Comparison of ENCODE assay signal across 8 cellular contexts in the genomic region with DNA sequence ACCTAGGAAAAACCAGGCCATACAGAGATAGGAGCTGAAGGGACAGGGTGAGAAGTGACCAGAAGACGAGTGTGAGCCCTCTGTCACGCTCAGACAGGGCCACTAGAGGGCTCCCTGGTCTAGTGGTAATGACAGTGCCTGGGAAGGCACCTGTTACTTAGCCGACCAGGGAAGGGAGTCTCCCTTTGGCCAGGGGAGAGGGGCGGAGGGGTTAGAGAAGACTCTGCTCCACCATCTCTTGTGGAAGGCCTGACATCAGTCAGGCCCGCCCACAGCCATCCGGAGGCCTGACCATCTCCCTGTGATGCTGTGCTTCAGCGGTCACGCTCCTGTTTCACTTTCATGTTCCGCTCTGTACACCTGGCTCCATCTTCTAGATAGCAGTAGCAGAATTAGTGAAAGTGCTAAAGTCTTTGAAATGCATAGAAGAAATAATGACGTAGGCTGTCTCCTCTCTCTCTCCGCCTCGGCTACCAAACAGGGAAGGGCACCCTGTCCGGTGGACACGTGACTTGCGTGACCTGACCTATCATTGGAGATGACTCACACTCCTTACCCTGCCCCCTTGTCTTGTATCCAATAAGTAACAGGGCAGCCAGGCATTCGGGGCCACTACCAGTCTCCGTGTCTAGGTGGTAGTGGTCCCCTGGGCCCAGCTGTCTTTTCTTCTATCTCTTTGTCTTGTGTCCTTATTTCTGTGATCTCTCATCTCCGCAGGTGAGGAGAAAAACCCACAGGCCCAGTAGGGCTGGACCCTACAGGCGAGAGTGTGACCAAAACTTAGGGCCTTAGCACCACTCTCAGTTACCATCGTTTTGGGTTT. TPM values are rescaled to one million over a fixed set of nuclear protein-coding genes. Genes with fewer than 3 reads are reported as not detected.
A peak's percentile ranks its signal among the peaks of the same experiment; 100 is the strongest.
DNase-seq lines count a peak whose midpoint lies in the region; ATAC-seq and TF ChIP-seq lines count a peak whose summit lies in the region.

No MANE protein-coding gene starts in this region.

- H3K36me3 Mint-ChIP-seq in activated naive CD4-positive, alpha-beta T cell treated with anti-CD3 and anti-CD28 coated beads, Interleukin-2, amount 50 U/mL, for 72 hours = peaks cover 0 to 9% of the 10 kb centered on the region in 2 donors

- H3K9me3 Mint-ChIP-seq in activated naive CD4-positive, alpha-beta T cell treated with anti-CD3 and anti-CD28 coated beads, Interleukin-2, amount 50 U/mL, for 72 hours = no peaks in the 10 kb centered on the region

- H3K27ac Mint-ChIP-seq in activated naive CD4-positive, alpha-beta T cell treated with anti-CD3 and anti-CD28 coated beads, Interleukin-2, amount 50 U/mL, for 72 hours = peak overlapping the region; percentile 77 to 89

- ATAC-seq in GM19452 (IDR thresholded peaks at IDR 0.05; ENCODE audit: unreplicated experiment) (peak; percentile 88), HG03565 (IDR thresholded peaks at IDR 0.05; ENCODE audit: unreplicated experiment) (peak; percentile 83), left cardiac atrium (peak; percentile 55 to 57)
- ATAC-seq in activated naive CD4-positive, alpha-beta T cell treated with anti-CD3 and anti-CD28 coated beads, Interleukin-2, amount 50 U/mL, for 72 hours = peak; percentile 99 to 100

- TF ChIP-seq CTCF in retinal pigment epithelial cell (conservative IDR thresholded peaks at IDR 0.05; ENCODE audit: low read depth, low read length) = peak; percentile 86

- intact Hi-C loops in left cardiac atrium (cut with DNase I) = no loop called here

- in situ Hi-C loops in SK-MEL-5 (cut with HindIII; ENCODE audit: low pct_unique_long_range_greater_than_20kb, low sequenced_read_pairs) = no loop called here

- DNase-seq in D341Med (ENCODE audit: low spot score) (peak; percentile 72), SK-MEL-5 (ENCODE audit: low read depth, low spot score) (peak; percentile 76), left cardiac atrium (peak; percentile 67), retinal pigment epithelial cell (ENCODE audit: low read depth) (no peak), KG1 (lab: John Stamatoyannopoulos, UW) (no peak)
- peak; percentile 79 to 95 for DNase-seq in activated naive CD4-positive, alpha-beta T cell treated with anti-CD3 and anti-CD28 coated beads, Interleukin-2, amount 50 U/mL, for 72 hours (ENCODE audit: low spot score in 2 of 2)

- H3K4me3 ChIP-seq in retinal pigment epithelial cell (ENCODE audit: low read length) = no peak overlapping the region

RNA-seq across cellular contexts. Expression of a gene that starts 26.7 kb away (rescaled TPM):
- not detected in 2 replicates for total RNA-seq in SK-MEL-5 (2014; rRNA removed; shearing (Covaris generic))
- polyA plus RNA-seq in SK-MEL-5 (2015; cell fraction: cytosol; rRNA removed) = not detected in 2 replicates
- polyA plus RNA-seq in SK-MEL-5 (2015; cell fraction: nucleus; rRNA removed) = not detected in 2 replicates
- not detected for total RNA-seq in activated naive CD4-positive, alpha-beta T cell treated with anti-CD3 and anti-CD28 coated beads, Interleukin-2, amount 50 U/mL, for 72 hours
- total RNA-seq in left cardiac atrium = not detected

RNA-seq across cellular contexts. Expression of a gene that starts 26.8 kb away (rescaled TPM):
- total RNA-seq in SK-MEL-5 (2014; rRNA removed; shearing (Covaris generic)) = 17.2 and 18.0 TPM in 2 replicates
- polyA plus RNA-seq in SK-MEL-5 (2015; cell fraction: cytosol; rRNA removed) = 25.1 and 27.7 TPM in 2 replicates
- polyA plus RNA-seq in SK-MEL-5 (2015; cell fraction: nucleus; rRNA removed) = 18.5 and 40.8 TPM in 2 replicates
- 100 to 1,000 TPM in 1 of 2 donors, 10 to 100 TPM in 1; 77.8 to 121 TPM for total RNA-seq in activated naive CD4-positive, alpha-beta T cell treated with anti-CD3 and anti-CD28 coated beads, Interleukin-2, amount 50 U/mL, for 72 hours
- 10 to 100 TPM; 23.2 to 25.2 TPM for total RNA-seq in left cardiac atrium

Comparison
In these comparisons a context has a peak if more than half of its experiments do, and no peak if none do; other contexts are left out.
1. DNase-seq: peak in D341Med (single experiment), SK-MEL-5 (single experiment), activated naive CD4-positive, alpha-beta T cell treated with anti-CD3 and anti-CD28 coated beads, Interleukin-2, amount 50 U/mL, for 72 hours (2 of 2) and left cardiac atrium (single experiment); none in retinal pigment epithelial cell (single experiment) and KG1 (single experiment).
2. Peak in every context shown above with its lines, with median percentiles within 50 percentile points of each other: ATAC-seq.